In the genomic region with DNA sequence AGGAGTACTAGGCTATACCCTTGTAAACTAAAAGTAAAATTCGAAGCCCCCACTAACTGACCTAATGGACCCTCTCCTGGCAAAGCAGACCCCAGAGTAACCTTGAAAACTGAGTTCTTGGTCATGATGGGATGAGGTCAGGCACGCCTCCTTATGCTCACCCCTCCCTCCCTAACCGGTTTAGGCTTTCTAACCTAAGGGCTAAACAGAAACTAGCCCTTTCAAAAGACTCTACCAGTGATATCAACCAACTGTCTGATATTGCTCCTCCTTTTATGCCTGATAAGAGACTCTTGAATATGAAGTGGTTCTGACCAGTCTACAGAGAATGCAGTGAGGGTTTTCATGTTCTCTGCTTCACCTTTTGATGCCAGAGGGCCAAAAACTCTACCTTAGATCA, we compare ENCODE assay signal across 38 cellular contexts.
"Had no signal": no experiment of that assay in that cellular context is flagged by ENCODE, and none has a peak within 500 bp of the region (broad histone marks: within the 10 kb centered on the region; RNA-seq: fewer than 3 reads in every experiment).

No MANE protein-coding gene starts in this region.

- DNase-seq: activated B cell treated with CpG ODN at 0.5 μM for 24 hours; activated CD4-positive, alpha-beta memory T cell treated with anti-CD3 and anti-CD28 coated beads for 36 hours; activated CD4-positive, alpha-beta T cell treated with anti-CD3 and anti-CD28 coated beads for 4 hours; activated CD4-positive, alpha-beta T cell treated with anti-CD3 and anti-CD28 coated beads, Interleukin-2, amount 10 ng/mL, durations not matched to agents 24 days and 14 days; activated CD4-positive, alpha-beta T cell treated with anti-CD3 and anti-CD28 coated beads, Interleukin-2, amount 50 U/mL, for 1 hour; activated CD4-positive, alpha-beta T cell treated with anti-CD3 and anti-CD28 coated beads, Interleukin-2, amount 50 U/mL, for 4 hours; activated CD4-positive, CD25-positive, alpha-beta regulatory T cell treated with anti-CD3 and anti-CD28 coated beads, Interleukin-2, amount 50 U/mL, for 72 hours; activated CD8-positive, alpha-beta memory T cell treated with anti-CD3 and anti-CD28 coated beads, Interleukin-2, amount 50 U/mL, for 4 hours; activated CD8-positive, alpha-beta T cell treated with anti-CD3 and anti-CD28 coated beads for 36 hours; activated effector memory CD4-positive, alpha-beta T cell treated with anti-CD3 and anti-CD28 coated beads, Interleukin-2, amount 50 U/mL, for 16 hours; activated gamma-delta T cell treated with Interleukin-2 at 50 U/mL for 16 hours; activated naive CD4-positive, alpha-beta T cell; activated naive CD4-positive, alpha-beta T cell treated with anti-CD3 and anti-CD28 coated beads for 36 hours; activated naive CD4-positive, alpha-beta T cell treated with anti-CD3 and anti-CD28 coated beads, Interleukin-2, amount 50 U/mL, for 16 hours; activated naive CD8-positive, alpha-beta T cell treated with anti-CD3 and anti-CD28 coated beads, Interleukin-2, amount 10 ng/mL, durations not matched to agents 7 days and 5 days; activated naive CD8-positive, alpha-beta T cell treated with anti-CD3 and anti-CD28 coated beads, Interleukin-2, amount 50 U/mL, for 24 hours; activated T-cell treated with anti-CD3 and anti-CD28 coated beads for 4 hours; activated T-cell treated with anti-CD3 and anti-CD28 coated beads, Interleukin-2, amount 50 U/mL, for 1 hour; activated T-cell treated with anti-CD3 and anti-CD28 coated beads, Interleukin-2, amount 50 U/mL, for 4 hours; activated T-cell treated with anti-CD3 and anti-CD28 coated beads, Interleukin-2, amount 50 U/mL, for 72 hours; amygdala; anterior cingulate cortex; caudate nucleus; cerebellar nuclear complex; T-helper 2 cell; T-helper 9 cell had no signal

- H3K36me3 ChIP-seq: ascending aorta, cardiac muscle cell had no signal

- H3K9me3 Mint-ChIP-seq: activated B cell treated with CpG ODN at 0.5 μM for 24 hours; activated CD4-positive, alpha-beta memory T cell treated with anti-CD3 and anti-CD28 coated beads for 36 hours; activated CD4-positive, alpha-beta T cell treated with anti-CD3 and anti-CD28 coated beads, Interleukin-2, amount 10 ng/mL, durations not matched to agents 24 days and 14 days; activated CD8-positive, alpha-beta T cell treated with anti-CD3 and anti-CD28 coated beads for 36 hours; activated naive CD4-positive, alpha-beta T cell treated with anti-CD3 and anti-CD28 coated beads for 36 hours; activated naive CD8-positive, alpha-beta T cell treated with anti-CD3 and anti-CD28 coated beads, Interleukin-2, amount 10 ng/mL, durations not matched to agents 7 days and 5 days; activated naive CD8-positive, alpha-beta T cell treated with anti-CD3 and anti-CD28 coated beads, Interleukin-2, amount 50 U/mL, for 24 hours; activated T-cell treated with anti-CD3 and anti-CD28 coated beads, Interleukin-2, amount 50 U/mL, for 4 hours; activated T-cell treated with anti-CD3 and anti-CD28 coated beads, Interleukin-2, amount 50 U/mL, for 72 hours; activated T-helper 1 cell treated with anti-CD3 and anti-CD28 coated beads, Interleukin-12 subunit alpha, Interleukin-12 subunit beta, Interleukin-2, Interleukin-4 antibody, amounts not matched to agents 30 ng/mL and 10 ng/mL and 1 ng/mL, durations not matched to agents 14 hours and 24 hours and 36 hours; activated T-helper 17 cell treated with anti-CD3 and anti-CD28 coated beads, Interleukin-2, amount 50 U/mL, for 72 hours; brain; central memory CD8-positive, alpha-beta T cell; T-helper 1 cell treated with Interleukin-12 subunit alpha and Interleukin-12 subunit beta and Interleukin-4 antibody, amounts not matched to agents 30 μg/mL and 1 μg/mL, for 36 hours; T-helper 2 cell treated with Interferon-gamma antibody and Interleukin-4, amounts not matched to agents 5 μg/mL and 100 μg/mL, for 36 hours had no signal

- H3K27ac Mint-ChIP-seq: activated B cell treated with CpG ODN at 0.5 μM for 24 hours; activated CD4-positive, alpha-beta memory T cell treated with anti-CD3 and anti-CD28 coated beads for 36 hours; activated CD4-positive, alpha-beta T cell treated with anti-CD3 and anti-CD28 coated beads, Interleukin-2, amount 10 ng/mL, durations not matched to agents 24 days and 14 days; activated CD8-positive, alpha-beta T cell treated with anti-CD3 and anti-CD28 coated beads for 36 hours; activated naive CD4-positive, alpha-beta T cell treated with anti-CD3 and anti-CD28 coated beads for 36 hours; activated naive CD8-positive, alpha-beta T cell; activated naive CD8-positive, alpha-beta T cell treated with anti-CD3 and anti-CD28 coated beads, Interleukin-2, amount 10 ng/mL, durations not matched to agents 7 days and 5 days; activated naive CD8-positive, alpha-beta T cell treated with anti-CD3 and anti-CD28 coated beads, Interleukin-2, amount 50 U/mL, for 24 hours; activated T-cell treated with anti-CD3 and anti-CD28 coated beads, Interleukin-2, amount 50 U/mL, for 72 hours; activated T-helper 1 cell treated with anti-CD3 and anti-CD28 coated beads, Interleukin-12 subunit alpha, Interleukin-12 subunit beta, Interleukin-2, Interleukin-4 antibody, amounts not matched to agents 30 ng/mL and 10 ng/mL and 1 ng/mL, durations not matched to agents 14 hours and 24 hours and 36 hours; activated T-helper 17 cell treated with anti-CD3 and anti-CD28 coated beads, Interleukin-2, amount 50 U/mL, for 72 hours; brain; T-helper 1 cell treated with Interleukin-12 subunit alpha and Interleukin-12 subunit beta and Interleukin-4 antibody, amounts not matched to agents 30 μg/mL and 1 μg/mL, for 36 hours; T-helper 2 cell treated with Interferon-gamma antibody and Interleukin-4, amounts not matched to agents 5 μg/mL and 100 μg/mL, for 36 hours had no signal

- H3K27ac ChIP-seq: ascending aorta, cardiac muscle cell, VCaP had no signal

- ATAC-seq: activated CD8-positive, alpha-beta T cell treated with anti-CD3 and anti-CD28 coated beads for 36 hours; activated naive CD8-positive, alpha-beta T cell treated with anti-CD3 and anti-CD28 coated beads, Interleukin-2, amount 50 U/mL, for 24 hours; activated T-cell treated with anti-CD3 and anti-CD28 coated beads, Interleukin-2, amount 50 U/mL, for 4 hours; activated T-cell treated with anti-CD3 and anti-CD28 coated beads, Interleukin-2, amount 50 U/mL, for 72 hours; activated T-helper 17 cell treated with anti-CD3 and anti-CD28 coated beads, Interleukin-2, amount 50 U/mL, for 72 hours had no signal

- FAIRE-seq: bronchial epithelial cell, TTC549 had no signal

- H3K27me3 ChIP-seq: ascending aorta, cardiac muscle cell had no signal

- H3K9me3 ChIP-seq: ascending aorta had no signal

- H3K4me3 Mint-ChIP-seq: activated B cell treated with CpG ODN at 0.5 μM for 24 hours; activated CD4-positive, alpha-beta memory T cell treated with anti-CD3 and anti-CD28 coated beads for 36 hours; activated CD4-positive, alpha-beta T cell treated with anti-CD3 and anti-CD28 coated beads, Interleukin-2, amount 10 ng/mL, durations not matched to agents 24 days and 14 days; activated CD8-positive, alpha-beta T cell treated with anti-CD3 and anti-CD28 coated beads for 36 hours; activated naive CD4-positive, alpha-beta T cell treated with anti-CD3 and anti-CD28 coated beads for 36 hours; activated naive CD8-positive, alpha-beta T cell; activated naive CD8-positive, alpha-beta T cell treated with anti-CD3 and anti-CD28 coated beads, Interleukin-2, amount 10 ng/mL, durations not matched to agents 7 days and 5 days; activated naive CD8-positive, alpha-beta T cell treated with anti-CD3 and anti-CD28 coated beads, Interleukin-2, amount 50 U/mL, for 24 hours; activated T-cell treated with anti-CD3 and anti-CD28 coated beads, Interleukin-2, amount 50 U/mL, for 4 hours; activated T-cell treated with anti-CD3 and anti-CD28 coated beads, Interleukin-2, amount 50 U/mL, for 72 hours; activated T-helper 1 cell treated with anti-CD3 and anti-CD28 coated beads, Interleukin-12 subunit alpha, Interleukin-12 subunit beta, Interleukin-2, Interleukin-4 antibody, amounts not matched to agents 30 ng/mL and 10 ng/mL and 1 ng/mL, durations not matched to agents 14 hours and 24 hours and 36 hours; activated T-helper 17 cell treated with anti-CD3 and anti-CD28 coated beads, Interleukin-2, amount 50 U/mL, for 72 hours; central memory CD8-positive, alpha-beta T cell; T-helper 1 cell treated with Interleukin-12 subunit alpha and Interleukin-12 subunit beta and Interleukin-4 antibody, amounts not matched to agents 30 μg/mL and 1 μg/mL, for 36 hours; T-helper 2 cell treated with Interferon-gamma antibody and Interleukin-4, amounts not matched to agents 5 μg/mL and 100 μg/mL, for 36 hours had no signal

- H3K27me3 Mint-ChIP-seq: activated B cell treated with CpG ODN at 0.5 μM for 24 hours; activated CD4-positive, alpha-beta T cell treated with anti-CD3 and anti-CD28 coated beads, Interleukin-2, amount 10 ng/mL, durations not matched to agents 24 days and 14 days; activated CD8-positive, alpha-beta T cell treated with anti-CD3 and anti-CD28 coated beads for 36 hours; activated naive CD8-positive, alpha-beta T cell; activated naive CD8-positive, alpha-beta T cell treated with anti-CD3 and anti-CD28 coated beads, Interleukin-2, amount 50 U/mL, for 24 hours; activated T-helper 17 cell treated with anti-CD3 and anti-CD28 coated beads, Interleukin-2, amount 50 U/mL, for 72 hours; central memory CD8-positive, alpha-beta T cell had no signal

- H3K4me3 ChIP-seq: ascending aorta, cardiac muscle cell had no signal

- H3K36me3 Mint-ChIP-seq: activated CD4-positive, alpha-beta memory T cell treated with anti-CD3 and anti-CD28 coated beads for 36 hours; activated naive CD8-positive, alpha-beta T cell; activated naive CD8-positive, alpha-beta T cell treated with anti-CD3 and anti-CD28 coated beads, Interleukin-2, amount 10 ng/mL, durations not matched to agents 7 days and 5 days; brain had no signal

- H3K4me1 Mint-ChIP-seq: activated T-helper 17 cell treated with anti-CD3 and anti-CD28 coated beads, Interleukin-2, amount 50 U/mL, for 72 hours; central memory CD8-positive, alpha-beta T cell had no signal
